ENCODE assay signal across 1 cellular context in the genomic region with DNA sequence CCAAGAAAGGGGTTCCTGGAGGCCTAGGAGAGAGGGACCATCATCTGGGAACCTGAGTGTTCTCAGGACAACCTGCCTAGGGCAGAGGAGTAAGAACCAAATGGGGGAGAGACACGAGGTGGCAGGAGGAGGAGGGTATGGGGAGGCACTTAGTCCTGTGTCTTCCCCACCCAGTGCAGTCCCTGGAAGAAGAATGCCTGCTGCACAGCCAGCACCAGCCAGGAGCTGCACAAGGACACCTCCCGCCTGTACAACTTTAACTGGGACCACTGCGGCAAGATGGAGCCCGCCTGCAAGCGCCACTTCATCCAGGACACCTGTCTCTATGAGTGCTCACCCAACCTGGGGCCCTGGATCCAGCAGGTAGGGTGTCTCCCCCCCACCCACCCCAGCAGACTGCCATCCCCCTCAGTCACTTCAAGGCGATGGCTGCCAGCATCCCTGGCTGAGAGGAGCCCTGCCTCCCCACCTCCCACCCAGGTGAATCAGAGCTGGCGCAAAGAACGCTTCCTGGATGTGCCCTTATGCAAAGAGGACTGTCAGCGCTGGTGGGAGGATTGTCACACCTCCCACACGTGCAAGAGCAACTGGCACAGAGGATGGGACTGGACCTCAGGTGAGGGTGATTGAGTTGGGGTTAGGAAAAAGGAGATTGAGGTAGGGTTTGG.
A peak's percentile ranks its signal among the peaks of the same experiment; 100 is the strongest.
TF ChIP-seq lines count a peak whose summit lies in the region.

No MANE protein-coding gene starts in this region.

TF ChIP-seq in GM12878, 131 proteins besides CTCF, POLR2A, EP300 and RAD21:
- TF ChIP-seq SP1 (IDR thresholded peaks at IDR 0.05; ENCODE audit: low read depth, low read length): no peak
- TF ChIP-seq, protein P1, sequence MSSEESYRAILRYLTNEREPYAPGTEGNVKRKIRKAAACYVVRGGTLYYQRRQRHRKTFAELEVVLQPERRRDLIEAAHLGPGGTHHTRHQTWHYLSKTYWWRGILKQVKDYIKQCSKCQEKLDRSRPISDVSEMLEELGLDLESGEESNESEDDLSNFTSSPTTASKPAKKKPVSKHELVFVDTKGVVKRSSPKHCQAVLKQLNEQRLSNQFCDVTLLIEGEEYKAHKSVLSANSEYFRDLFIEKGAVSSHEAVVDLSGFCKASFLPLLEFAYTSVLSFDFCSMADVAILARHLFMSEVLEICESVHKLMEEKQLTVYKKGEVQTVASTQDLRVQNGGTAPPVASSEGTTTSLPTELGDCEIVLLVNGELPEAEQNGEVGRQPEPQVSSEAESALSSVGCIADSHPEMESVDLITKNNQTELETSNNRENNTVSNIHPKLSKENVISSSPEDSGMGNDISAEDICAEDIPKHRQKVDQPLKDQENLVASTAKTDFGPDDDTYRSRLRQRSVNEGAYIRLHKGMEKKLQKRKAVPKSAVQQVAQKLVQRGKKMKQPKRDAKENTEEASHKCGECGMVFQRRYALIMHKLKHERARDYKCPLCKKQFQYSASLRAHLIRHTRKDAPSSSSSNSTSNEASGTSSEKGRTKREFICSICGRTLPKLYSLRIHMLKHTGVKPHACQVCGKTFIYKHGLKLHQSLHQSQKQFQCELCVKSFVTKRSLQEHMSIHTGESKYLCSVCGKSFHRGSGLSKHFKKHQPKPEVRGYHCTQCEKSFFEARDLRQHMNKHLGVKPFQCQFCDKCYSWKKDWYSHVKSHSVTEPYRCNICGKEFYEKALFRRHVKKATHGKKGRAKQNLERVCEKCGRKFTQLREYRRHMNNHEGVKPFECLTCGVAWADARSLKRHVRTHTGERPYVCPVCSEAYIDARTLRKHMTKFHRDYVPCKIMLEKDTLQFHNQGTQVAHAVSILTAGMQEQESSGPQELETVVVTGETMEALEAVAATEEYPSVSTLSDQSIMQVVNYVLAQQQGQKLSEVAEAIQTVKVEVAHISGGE (CRISPR knock-in tag; IDR thresholded peaks at IDR 0.05): no peak
- no peak for TF ChIP-seq RCOR1 (conservative IDR thresholded peaks at IDR 0.05; ENCODE audit: low read depth, low read length)
- TF ChIP-seq BHLHE40 (IDR thresholded peaks at IDR 0.05; ENCODE audit: borderline replicate concordance in 1 of 2, low read depth in 2 of 2, low read length in 1 of 2): peak; percentile 16 to 71; a peak in 3 of 4 replicates
- TF ChIP-seq PML (IDR thresholded peaks at IDR 0.05; ENCODE audit: low read length): no peak
- no peak for TF ChIP-seq WRNIP1 (IDR thresholded peaks at IDR 0.05; ENCODE audit: borderline replicate concordance, low read depth, low read length)
- no peak for TF ChIP-seq SRF (IDR thresholded peaks at IDR 0.05; ENCODE audit: low read depth in 2 of 2, low read length in 2 of 2)
- TF ChIP-seq, protein P2, sequence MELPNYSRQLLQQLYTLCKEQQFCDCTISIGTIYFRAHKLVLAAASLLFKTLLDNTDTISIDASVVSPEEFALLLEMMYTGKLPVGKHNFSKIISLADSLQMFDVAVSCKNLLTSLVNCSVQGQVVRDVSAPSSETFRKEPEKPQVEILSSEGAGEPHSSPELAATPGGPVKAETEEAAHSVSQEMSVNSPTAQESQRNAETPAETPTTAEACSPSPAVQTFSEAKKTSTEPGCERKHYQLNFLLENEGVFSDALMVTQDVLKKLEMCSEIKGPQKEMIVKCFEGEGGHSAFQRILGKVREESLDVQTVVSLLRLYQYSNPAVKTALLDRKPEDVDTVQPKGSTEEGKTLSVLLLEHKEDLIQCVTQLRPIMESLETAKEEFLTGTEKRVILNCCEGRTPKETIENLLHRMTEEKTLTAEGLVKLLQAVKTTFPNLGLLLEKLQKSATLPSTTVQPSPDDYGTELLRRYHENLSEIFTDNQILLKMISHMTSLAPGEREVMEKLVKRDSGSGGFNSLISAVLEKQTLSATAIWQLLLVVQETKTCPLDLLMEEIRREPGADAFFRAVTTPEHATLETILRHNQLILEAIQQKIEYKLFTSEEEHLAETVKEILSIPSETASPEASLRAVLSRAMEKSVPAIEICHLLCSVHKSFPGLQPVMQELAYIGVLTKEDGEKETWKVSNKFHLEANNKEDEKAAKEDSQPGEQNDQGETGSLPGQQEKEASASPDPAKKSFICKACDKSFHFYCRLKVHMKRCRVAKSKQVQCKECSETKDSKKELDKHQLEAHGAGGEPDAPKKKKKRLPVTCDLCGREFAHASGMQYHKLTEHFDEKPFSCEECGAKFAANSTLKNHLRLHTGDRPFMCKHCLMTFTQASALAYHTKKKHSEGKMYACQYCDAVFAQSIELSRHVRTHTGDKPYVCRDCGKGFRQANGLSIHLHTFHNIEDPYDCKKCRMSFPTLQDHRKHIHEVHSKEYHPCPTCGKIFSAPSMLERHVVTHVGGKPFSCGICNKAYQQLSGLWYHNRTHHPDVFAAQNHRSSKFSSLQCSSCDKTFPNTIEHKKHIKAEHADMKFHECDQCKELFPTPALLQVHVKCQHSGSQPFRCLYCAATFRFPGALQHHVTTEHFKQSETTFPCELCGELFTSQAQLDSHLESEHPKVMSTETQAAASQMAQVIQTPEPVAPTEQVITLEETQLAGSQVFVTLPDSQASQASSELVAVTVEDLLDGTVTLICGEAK (IDR thresholded peaks at IDR 0.05; ENCODE audit: borderline replicate concordance): no peak
